Comparison of ENCODE assay signal across 10 cellular contexts in genomic region chr2:199979398-199979797, GRCh38. TPM values are rescaled to one million over a fixed set of nuclear protein-coding genes. Genes with fewer than 3 reads are reported as not detected.
DNase-seq lines count a peak whose midpoint lies in the region; ATAC-seq and TF ChIP-seq lines count a peak whose summit lies in the region.
"Had no signal": no experiment of that assay in that cellular context is flagged by ENCODE, and none has a peak within 500 bp of the region (broad histone marks: within the 10 kb centered on the region; RNA-seq: fewer than 3 reads in every experiment).

No MANE protein-coding gene starts in this region.

- H3K9ac ChIP-seq in endodermal cell (ENCODE audit: extremely low read depth, low read length, poor library complexity, severe bottlenecking), result no peak overlapping the region

- 86 to 94% methylated on average over 1 to 4 of the region's 5 CpGs for WGBS in endodermal cell (ENCODE audit: insufficient coverage in 1 of 2, insufficient read length in 1 of 2), 2 experiments
- 29 to 33% methylated on average over 5 of the region's 5 CpGs for WGBS in aorta, 2 donors
- 64% methylated on average over 5 of the region's 5 CpGs for WGBS in suprapubic skin

- peaks cover 34% of the 10 kb centered on the region for H3K4me1 Mint-ChIP-seq in MCF 10A (ENCODE audit: insufficient read depth, unreplicated experiment)
- H3K4me1 Mint-ChIP-seq in endodermal cell, result peaks cover 20% of the 10 kb centered on the region
- peaks cover 10% of the 10 kb centered on the region for H3K4me1 Mint-ChIP-seq in mesothelial cell of epicardium
- peaks cover 47% of the 10 kb centered on the region for H3K4me1 Mint-ChIP-seq in WTC11

- H3K27ac Mint-ChIP-seq in MCF 10A (ENCODE audit: low read depth, unreplicated experiment) (peak overlapping the region; percentile 59), endodermal cell (no peak overlapping the region), mesothelial cell of epicardium (no peak overlapping the region), WTC11 (no peak overlapping the region)

- H3K4me3 Mint-ChIP-seq in MCF 10A (ENCODE audit: unreplicated experiment), result no peak overlapping the region
- no peak overlapping the region for H3K4me3 Mint-ChIP-seq in endodermal cell
- peak overlapping the region; percentile 54 for H3K4me3 Mint-ChIP-seq in mesothelial cell of epicardium
- H3K4me3 Mint-ChIP-seq in WTC11, result no peak overlapping the region
- H3K4me3 Mint-ChIP-seq: activated CD4-positive, alpha-beta memory T cell treated with anti-CD3 and anti-CD28 coated beads for 36 hours had no signal

- POLR2A ChIA-PET in MCF 10A (lab: Yijun Ruan, JAX), result interaction anchor here (0.9 to 2.0 kb wide), 4 partner anchors 10 to 504 kb away, joined by 3 to 11 read pairs (median 8); partner anchors contain the start of gene SPATS2L
- POLR2A ChIA-PET in WTC11 (lab: Charles Lee), result no interaction called here

- peaks cover 7% of the 10 kb centered on the region for H3K36me3 Mint-ChIP-seq in MCF 10A (ENCODE audit: insufficient read depth, unreplicated experiment)
- H3K36me3 Mint-ChIP-seq in endodermal cell (ENCODE audit: low read depth), result no peaks in the 10 kb centered on the region
- no peaks in the 10 kb centered on the region for H3K36me3 Mint-ChIP-seq in mesothelial cell of epicardium
- H3K36me3 Mint-ChIP-seq in WTC11, result 0 out of 2 replicates have a peak, but pooled peaks cover 4% of the 10 kb centered on the region

- TF ChIP-seq CTCF in MCF 10A (IDR thresholded peaks at IDR 0.05; ENCODE audit: unreplicated experiment) (no peak), breast epithelium (IDR thresholded peaks at IDR 0.05) (no peak), endodermal cell (conservative IDR thresholded peaks at IDR 0.05) (no peak), mesothelial cell of epicardium (IDR thresholded peaks at IDR 0.05; ENCODE audit: unreplicated experiment) (no peak), suprapubic skin (IDR thresholded peaks at IDR 0.05) (no peak), WTC11 (IDR thresholded peaks at IDR 0.05) (no peak)

- peak overlapping the region in 1 of 3 donors; percentile 47 for H3K4me3 ChIP-seq in breast epithelium
- H3K4me3 ChIP-seq in endodermal cell (ENCODE audit: low read length), result peak overlapping the region; percentile 74
- H3K4me3 ChIP-seq in aorta (ENCODE audit: low read length in 2 of 2), result no peak overlapping the region
- H3K4me3 ChIP-seq in suprapubic skin, result no peak overlapping the region

- H3K36me3 ChIP-seq in breast epithelium (no peaks in the 10 kb centered on the region), endodermal cell (ENCODE audit: control insufficient read depth, insufficient read depth, low read length) (no peaks in the 10 kb centered on the region), aorta (ENCODE audit: control insufficient read depth in 1 of 2, insufficient read depth in 2 of 2, low read length in 1 of 2) (no peaks in the 10 kb centered on the region), suprapubic skin (no peaks in the 10 kb centered on the region)

- CTCF ChIA-PET in MCF 10A (lab: Yijun Ruan, JAX) (interaction anchor here (0.7 to 12.4 kb wide), 11 partner anchors 317 to 530 kb away, joined by 3 to 239 read pairs (median 5); partner anchors contain the start of gene KCTD18), WTC11 (lab: Charles Lee) (interaction anchor here (0.5 to 1.7 kb wide), 9 partner anchors 14 to 885 kb away, joined by 3 to 15 read pairs (median 4); partner anchors contain the start of gene KCTD18)

- H3K27me3 Mint-ChIP-seq in MCF 10A (ENCODE audit: insufficient read depth, unreplicated experiment) (no peaks in the 10 kb centered on the region), endodermal cell (ENCODE audit: insufficient read depth) (no peaks in the 10 kb centered on the region), mesothelial cell of epicardium (ENCODE audit: low read depth) (no peaks in the 10 kb centered on the region), WTC11 (ENCODE audit: low read depth) (no peaks in the 10 kb centered on the region)
- H3K27me3 Mint-ChIP-seq: activated CD4-positive, alpha-beta memory T cell treated with anti-CD3 and anti-CD28 coated beads for 36 hours had no signal

- H3K9me3 ChIP-seq in breast epithelium (no peaks in the 10 kb centered on the region), endodermal cell (ENCODE audit: control insufficient read depth, low read length) (no peaks in the 10 kb centered on the region), aorta (ENCODE audit: control insufficient read depth, low read length) (no peaks in the 10 kb centered on the region), suprapubic skin (no peaks in the 10 kb centered on the region)

- H3K27me3 ChIP-seq in breast epithelium, result no peaks in the 10 kb centered on the region
- H3K27me3 ChIP-seq in endodermal cell (ENCODE audit: control insufficient read depth, insufficient read depth, low read length, poor library complexity, severe bottlenecking), result no peaks in the 10 kb centered on the region
- H3K27me3 ChIP-seq in aorta (ENCODE audit: control insufficient read depth in 1 of 2, insufficient read depth in 2 of 2, low read length in 1 of 2), result no peaks in the 10 kb centered on the region
- no peaks in the 10 kb centered on the region for H3K27me3 ChIP-seq in suprapubic skin

- DNase-seq in MCF 10A (ENCODE audit: unreplicated experiment), result no peak
- DNase-seq in breast epithelium (ENCODE audit: low spot score in 2 of 2), result no peak
- DNase-seq in endodermal cell, result no peak
- no peak for DNase-seq in mesothelial cell of epicardium (ENCODE audit: low spot score in 2 of 2, unreplicated experiment in 2 of 2)
- DNase-seq in aorta, result no peak
- DNase-seq in suprapubic skin (ENCODE audit: low spot score in 2 of 2), result no peak
- no peak for DNase-seq in stimulated activated CD4-positive, alpha-beta T cell treated with anti-CD3 and anti-CD28 coated beads, Interleukin-1b, Interleukin-23, amount 100 ng/mL, for 48 hours
- no peak for DNase-seq in WTC11 (ENCODE audit: low spot score)
- DNase-seq: GF-D8 had no signal

- H3K9me3 Mint-ChIP-seq in MCF 10A (ENCODE audit: unreplicated experiment) (peaks cover 5% of the 10 kb centered on the region), endodermal cell (no peaks in the 10 kb centered on the region), mesothelial cell of epicardium (peaks cover 6% of the 10 kb centered on the region), WTC11 (peaks cover 6% of the 10 kb centered on the region)
- H3K9me3 Mint-ChIP-seq: activated CD4-positive, alpha-beta memory T cell treated with anti-CD3 and anti-CD28 coated beads for 36 hours had no signal

- peak overlapping the region in 1 of 2 donors; percentile 3 for H3K27ac ChIP-seq in breast epithelium
- H3K27ac ChIP-seq in endodermal cell (ENCODE audit: low read depth, low read length), result no peak overlapping the region
- no peak overlapping the region for H3K27ac ChIP-seq in aorta (ENCODE audit: low read depth in 1 of 2, low read length in 2 of 2)
- no peak overlapping the region for H3K27ac ChIP-seq in suprapubic skin

- TF ChIP-seq POLR2A in breast epithelium (IDR thresholded peaks at IDR 0.05), result no peak
- no peak for TF ChIP-seq POLR2A in suprapubic skin (IDR thresholded peaks at IDR 0.05)

- peak; percentile 9 for ATAC-seq in aorta (ENCODE audit: low FRiP score)
- no peak for ATAC-seq in WTC11

- TF ChIP-seq EP300 in suprapubic skin (IDR thresholded peaks at IDR 0.05), result no peak

- BruUV-seq in MCF 10A (replicated peaks; lab: Mats Ljungman, UMichigan), result no TSS peak

- H3K4me1 ChIP-seq in breast epithelium (no peaks in the 10 kb centered on the region), endodermal cell (ENCODE audit: control insufficient read depth, insufficient read depth, low read length) (peaks cover 7% of the 10 kb centered on the region), aorta (ENCODE audit: control insufficient read depth in 1 of 2, insufficient read depth in 2 of 2, low read length in 2 of 2) (no peaks in the 10 kb centered on the region), suprapubic skin (peaks cover 7% of the 10 kb centered on the region)

- intact Hi-C loops in MCF 10A (cut with micrococcal nuclease), result no loop called here
- intact Hi-C loops in breast epithelium (cut with DNase I; ENCODE audit: low total_unique reads), result loop anchor here (10.0 kb wide), 1 partner anchor 495 kb away; no protein-coding TSS in a partner anchor
- intact Hi-C loops in aorta (cut with DNase I), result loop anchor here in 1 of 2 donors (5.0 kb wide), 1 partner anchor 503 kb away; no protein-coding TSS in a partner anchor

TF ChIP-seq in WTC11, 78 proteins besides CTCF, POLR2A, EP300 and RAD21 (continues in another document):
- TF ChIP-seq GABPB1 (CRISPR knock-in tag; IDR thresholded peaks at IDR 0.05) (no peak), CREB1 (CRISPR knock-in tag; IDR thresholded peaks at IDR 0.05) (no peak), ZNF317 (CRISPR knock-in tag; IDR thresholded peaks at IDR 0.05; ENCODE audit: borderline replicate concordance, low read depth) (no peak), SOX15 (CRISPR knock-in tag; IDR thresholded peaks at IDR 0.05) (no peak), MAX (CRISPR knock-in tag; IDR thresholded peaks at IDR 0.05) (no peak)

RNA-seq across cellular contexts. Expression of gene MAIP1, which starts 24.0 kb away (rescaled TPM):
- total RNA-seq in MCF 10A (2022) (17.7 and 24.1 TPM in 2 replicates), breast epithelium (10 to 100 TPM; 17.0 to 27.4 (median 26.6) TPM), endodermal cell (10 to 100 TPM; 20.9 to 23.7 TPM), mesothelial cell of epicardium (17.5 to 20.2 TPM (median 19.2 TPM) in 3 replicates), aorta (10 to 100 TPM in 1 of 2 donors, 1 to 10 TPM in 1; 9.9 to 12.3 TPM), suprapubic skin (10 to 100 TPM; 24.5 to 36.0 (median 25.5) TPM), WTC11 (2021) (25.0 to 29.3 TPM (median 27.0 TPM) in 3 replicates)
- polyA plus RNA-seq in endodermal cell (2013, experiment 1 of 2), result 22.7 TPM
- 22.9 TPM for polyA plus RNA-seq in endodermal cell (2013, experiment 2 of 2)
- 10 to 100 TPM in 1 of 2 donors, 1 to 10 TPM in 1; 9.0 to 15.7 TPM for polyA plus RNA-seq in aorta

RNA-seq across cellular contexts. Expression of gene TYW5, which starts 24.1 kb away (rescaled TPM):
- total RNA-seq in MCF 10A (2022) (9.7 and 11.1 TPM in 2 replicates), breast epithelium (10 to 100 TPM in 1 of 3 donors, 1 to 10 TPM in 2; 7.2 to 12.9 (median 9.8) TPM), endodermal cell (10 to 100 TPM; 16.0 to 16.3 TPM), mesothelial cell of epicardium (12.2 to 14.1 TPM (median 12.7 TPM) in 3 replicates), aorta (1 to 10 TPM; 5.2 to 9.0 TPM), suprapubic skin (10 to 100 TPM in 1 of 4 donors, 1 to 10 TPM in 3; 3.9 to 18.0 (median 5.1) TPM), WTC11 (2021) (13.5 to 15.2 TPM (median 13.8 TPM) in 3 replicates)
- 8.3 TPM for polyA plus RNA-seq in endodermal cell (2013, experiment 1 of 2)
- polyA plus RNA-seq in endodermal cell (2013, experiment 2 of 2), result 9.6 TPM
- 1 to 10 TPM; 2.5 to 4.7 TPM for polyA plus RNA-seq in aorta
